ENCODE assay signal across 29 cellular contexts in genomic region chr1:164950453-164951052, GRCh38.
DNase-seq lines count a peak whose midpoint lies in the region; ATAC-seq, FAIRE-seq and TF ChIP-seq lines count a peak whose summit lies in the region.
"Had no signal": no experiment of that assay in that cellular context is flagged by ENCODE, and none has a peak within 500 bp of the region (broad histone marks: within the 10 kb centered on the region; RNA-seq: fewer than 3 reads in every experiment).

No MANE protein-coding gene starts in this region.

- H3K79me2 ChIP-seq in trophoblast cell (ENCODE audit: control insufficient read depth, insufficient read depth, low read length, poor library complexity), result no peaks in the 10 kb centered on the region

- H4K8ac ChIP-seq in trophoblast cell (ENCODE audit: low read depth, low read length), result no peak overlapping the region

- peak; percentile 13 for DNase-seq in NCI-H2227 (lab: John Stamatoyannopoulos, UW; ENCODE audit: unreplicated experiment)
- DNase-seq in bronchial epithelial cell (ENCODE audit: low read depth), result peak; percentile 17
- no peak for DNase-seq in left ventricle myocardium inferior
- no peak for DNase-seq in trophoblast cell
- DNase-seq in NCI-H128 (lab: John Stamatoyannopoulos, UW; ENCODE audit: unreplicated experiment), result no peak
- DNase-seq in iPS-NIHi7 (ENCODE audit: extremely low spot score), result no peak
- DNase-seq: ACHN; activated effector memory CD4-positive, alpha-beta T cell treated with anti-CD3 and anti-CD28 coated beads, Interleukin-2, amount 50 U/mL, for 16 hours; activated naive CD8-positive, alpha-beta T cell treated with anti-CD3 and anti-CD28 coated beads for 36 hours; activated T-cell treated with anti-CD3 and anti-CD28 coated beads, Interleukin-2, amount 50 U/mL, for 1 hour; BE2C; CD8-positive, alpha-beta memory T cell; dorsolateral prefrontal cortex; H9; naive thymus-derived CD4-positive, alpha-beta T cell; NCI-H1092; NCI-H1930; NCI-H345; NCI-H748 treated with DMSO at 0.1 percent for 48 hours; occipital lobe; spleen; stimulated activated CD4-positive, alpha-beta T cell treated with anti-CD3 and anti-CD28 coated beads, Interleukin-2, amount 100 ng/mL, for 48 hours; upper lobe of right lung had no signal

- H3K9ac ChIP-seq in trophoblast cell (ENCODE audit: low read length), result no peak overlapping the region

- H3K4me3 ChIP-seq in bronchial epithelial cell (ENCODE audit: low read depth, low read length) (no peak overlapping the region), left ventricle myocardium inferior (no peak overlapping the region), trophoblast cell (ENCODE audit: low read depth, low read length) (no peak overlapping the region)
- H3K4me3 ChIP-seq: dorsolateral prefrontal cortex, SK-N-MC, spleen, upper lobe of right lung had no signal

- H3K4me1 ChIP-seq in left ventricle myocardium inferior, result peaks cover 32% of the 10 kb centered on the region
- peaks cover 3% of the 10 kb centered on the region in 2 experiments for H3K4me1 ChIP-seq in trophoblast cell (ENCODE audit: control insufficient read depth in 1 of 2, insufficient read depth in 2 of 2, low read length in 2 of 2)
- H3K4me1 ChIP-seq: BE2C, upper lobe of right lung had no signal

- no peak overlapping the region for H2BK120ac ChIP-seq in trophoblast cell (ENCODE audit: insufficient read depth, low read length, poor library complexity)

- H3K14ac ChIP-seq in trophoblast cell (ENCODE audit: low read length), result no peak overlapping the region

- H3K27me3 ChIP-seq in bronchial epithelial cell (ENCODE audit: control insufficient read depth, insufficient read depth, low read length) (no peaks in the 10 kb centered on the region), left ventricle myocardium inferior (ENCODE audit: low read depth) (no peaks in the 10 kb centered on the region), trophoblast cell (ENCODE audit: insufficient read depth, low read length) (no peaks in the 10 kb centered on the region)
- H3K27me3 ChIP-seq: BE2C, dorsolateral prefrontal cortex, spleen, upper lobe of right lung had no signal

- no peak overlapping the region for H2AK5ac ChIP-seq in trophoblast cell (ENCODE audit: low read length)

- no peak overlapping the region for H3K18ac ChIP-seq in trophoblast cell (ENCODE audit: low read length)

- intact Hi-C loops in left ventricle myocardium inferior (cut with micrococcal nuclease), result no loop called here

- H2BK12ac ChIP-seq in trophoblast cell (ENCODE audit: low read length), result no peak overlapping the region

- H2AFZ ChIP-seq in trophoblast cell (ENCODE audit: insufficient read depth, low read length, poor library complexity), result no peak overlapping the region

- H4K12ac ChIP-seq in trophoblast cell (ENCODE audit: low read depth, low read length), result no peak overlapping the region

- H3K27ac ChIP-seq in left ventricle myocardium inferior (replicated peaks) (peak overlapping the region; percentile 66), trophoblast cell (ENCODE audit: low read depth, low read length) (peak overlapping the region; percentile 95)
- H3K27ac ChIP-seq: dorsolateral prefrontal cortex, SK-N-MC, spleen, upper lobe of right lung had no signal

- no peaks in the 10 kb centered on the region for H3K36me3 ChIP-seq in bronchial epithelial cell (ENCODE audit: control insufficient read depth, insufficient read depth, low read length)
- H3K36me3 ChIP-seq in left ventricle myocardium inferior, result no peaks in the 10 kb centered on the region
- H3K36me3 ChIP-seq in trophoblast cell (ENCODE audit: control insufficient read depth in 1 of 2, insufficient read depth in 2 of 2, low read length in 2 of 2), result peaks cover 2 to 3% of the 10 kb centered on the region in 2 experiments
- H3K36me3 ChIP-seq: BE2C, spleen, upper lobe of right lung had no signal

- TF ChIP-seq CTCF in bronchial epithelial cell (IDR thresholded peaks at IDR 0.05; ENCODE audit: insufficient read depth, low read length, severe bottlenecking) (no peak), left ventricle myocardium inferior (IDR thresholded peaks at IDR 0.05; ENCODE audit: borderline replicate concordance) (no peak)

- WGBS in trophoblast cell (ENCODE audit: extremely low coverage, insufficient coverage, insufficient read length), result no CpG with 5 or more reads among the region's 5 CpGs

- peak overlapping the region; percentile 2 for H3K4me2 ChIP-seq in trophoblast cell (ENCODE audit: low read length)

- H4K91ac ChIP-seq in trophoblast cell (ENCODE audit: low read depth, low read length), result no peak overlapping the region

- ATAC-seq in GM19397 (IDR thresholded peaks at IDR 0.05; ENCODE audit: unreplicated experiment), result no peak
- ATAC-seq in GM19467 (IDR thresholded peaks at IDR 0.05; ENCODE audit: unreplicated experiment), result no peak
- ATAC-seq: naive thymus-derived CD4-positive, alpha-beta T cell; upper lobe of right lung had no signal

- peaks cover 28% of the 10 kb centered on the region for H3K9me3 ChIP-seq in left ventricle myocardium inferior (replicated peaks)
- peaks cover 4% of the 10 kb centered on the region for H3K9me3 ChIP-seq in trophoblast cell (ENCODE audit: insufficient read depth, low read depth, low read length)
- H3K9me3 ChIP-seq: BE2C had no signal

- H3K23ac ChIP-seq in trophoblast cell (ENCODE audit: low read length), result no peak overlapping the region

- H3K4ac ChIP-seq in trophoblast cell (ENCODE audit: low read depth, low read length), result no peak overlapping the region

- H3K79me1 ChIP-seq in trophoblast cell (ENCODE audit: low read length), result peaks cover 5% of the 10 kb centered on the region

- no peak for FAIRE-seq in bronchial epithelial cell (lab: Jason Lieb, UNC)
- FAIRE-seq: astrocyte, endothelial cell of umbilical vein, GM12892 had no signal

- no peak overlapping the region for H2BK5ac ChIP-seq in trophoblast cell (ENCODE audit: low read depth, low read length, poor library complexity)

Comparison
In these comparisons a context has a peak if more than half of its experiments do, and no peak if none do; other contexts are left out.
1. DNase-seq: peak in NCI-H2227 (single experiment) and bronchial epithelial cell (single experiment); none in left ventricle myocardium inferior (single experiment), trophoblast cell (0 of 2), NCI-H128 (single experiment) and iPS-NIHi7 (single experiment).